ENCODE assay signal across 11 cellular contexts in the genomic region with DNA sequence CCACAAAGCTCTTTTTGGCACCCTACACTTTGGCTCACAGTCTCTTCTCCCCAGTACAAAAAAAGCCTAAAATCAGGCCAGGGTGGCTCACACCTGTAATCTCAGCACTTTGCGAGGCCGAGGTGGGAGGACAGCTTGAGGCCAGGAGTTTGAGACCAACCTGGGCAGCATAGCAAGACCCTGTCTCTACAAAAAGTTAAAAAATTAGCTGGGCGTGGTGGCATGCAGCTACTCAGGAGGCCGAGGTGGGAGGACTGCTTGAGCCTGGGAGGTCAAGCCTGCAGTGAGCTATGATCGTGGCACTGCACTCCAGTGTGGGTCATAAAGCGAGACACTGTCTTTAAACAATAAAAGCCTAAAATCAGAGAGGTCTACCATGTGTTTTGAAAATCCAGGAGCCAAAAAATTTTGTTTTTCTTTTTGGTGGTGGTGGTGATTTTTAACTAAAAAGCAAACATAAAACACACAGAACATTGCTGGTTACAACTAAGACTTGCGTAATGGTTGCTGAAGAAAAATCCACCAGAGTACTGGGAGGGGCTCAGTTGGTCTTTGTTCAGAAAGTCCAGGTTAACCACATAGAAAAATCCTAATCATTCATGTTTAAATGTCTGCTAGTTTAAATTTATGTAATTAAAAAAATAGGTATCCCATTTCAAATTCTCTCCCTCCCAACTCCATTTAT. TPM values are rescaled to one million over a fixed set of nuclear protein-coding genes. Genes with fewer than 3 reads are reported as not detected.
DNase-seq lines count a peak whose midpoint lies in the region; TF ChIP-seq lines count a peak whose summit lies in the region.
"Had no signal": no experiment of that assay in that cellular context is flagged by ENCODE, and none has a peak within 500 bp of the region (broad histone marks: within the 10 kb centered on the region; RNA-seq: fewer than 3 reads in every experiment).

No MANE protein-coding gene starts in this region.

- H3K9me3 ChIP-seq in stomach: no peaks in the 10 kb centered on the region
- H3K9me3 ChIP-seq: testis had no signal

- no peaks in the 10 kb centered on the region for H3K27me3 ChIP-seq in stomach
- H3K27me3 ChIP-seq: testis had no signal

- peak overlapping the region; percentile 93 for H3K4me3 Mint-ChIP-seq in activated naive CD4-positive, alpha-beta T cell treated with anti-CD3 and anti-CD28 coated beads, Interleukin-2, amount 50 U/mL, for 24 hours
- H3K4me3 Mint-ChIP-seq in activated CD4-positive, alpha-beta memory T cell treated with anti-CD3 and anti-CD28 coated beads for 36 hours: peak overlapping the region; percentile 90
- peak overlapping the region; percentile 88 to 95 (median 93) for H3K4me3 Mint-ChIP-seq in immature natural killer cell

- CTCF ChIA-PET in activated CD4-positive, alpha-beta memory T cell treated with anti-CD3 and anti-CD28 coated beads for 36 hours (lab: Charles Lee): interaction anchor here (0.6 to 4.5 kb wide), 6 partner anchors 123 to 432 kb away, joined by 3 to 69 read pairs (median 4); a partner anchor contains a TSS

- no peak overlapping the region for H3K27ac Mint-ChIP-seq in activated naive CD4-positive, alpha-beta T cell treated with anti-CD3 and anti-CD28 coated beads, Interleukin-2, amount 50 U/mL, for 24 hours
- peak overlapping the region; percentile 93 for H3K27ac Mint-ChIP-seq in activated CD4-positive, alpha-beta memory T cell treated with anti-CD3 and anti-CD28 coated beads for 36 hours
- peak overlapping the region; percentile 92 to 97 (median 96) for H3K27ac Mint-ChIP-seq in immature natural killer cell

- H3K4me1 Mint-ChIP-seq in activated naive CD4-positive, alpha-beta T cell treated with anti-CD3 and anti-CD28 coated beads, Interleukin-2, amount 50 U/mL, for 24 hours: peaks cover 24% of the 10 kb centered on the region
- H3K4me1 Mint-ChIP-seq in activated CD4-positive, alpha-beta memory T cell treated with anti-CD3 and anti-CD28 coated beads for 36 hours (ENCODE audit: low read depth): peaks cover 23% of the 10 kb centered on the region
- peaks cover 24 to 30% of the 10 kb centered on the region in 2 donors for H3K4me1 Mint-ChIP-seq in immature natural killer cell

- H3K4me3 ChIP-seq in stomach: no peak overlapping the region
- H3K4me3 ChIP-seq: testis had no signal

- no peaks in the 10 kb centered on the region for H3K27me3 Mint-ChIP-seq in activated naive CD4-positive, alpha-beta T cell treated with anti-CD3 and anti-CD28 coated beads, Interleukin-2, amount 50 U/mL, for 24 hours
- H3K27me3 Mint-ChIP-seq in activated CD4-positive, alpha-beta memory T cell treated with anti-CD3 and anti-CD28 coated beads for 36 hours: no peaks in the 10 kb centered on the region
- H3K27me3 Mint-ChIP-seq in immature natural killer cell (ENCODE audit: low read depth in 3 of 3): peaks cover 5 to 13% (median 7%) of the 10 kb centered on the region in 3 donors

- peaks cover 37 to 78% (median 67%) of the 10 kb centered on the region in 4 donors for H3K36me3 ChIP-seq in stomach

- peaks cover 6% of the 10 kb centered on the region for H3K36me3 Mint-ChIP-seq in activated naive CD4-positive, alpha-beta T cell treated with anti-CD3 and anti-CD28 coated beads, Interleukin-2, amount 50 U/mL, for 24 hours
- H3K36me3 Mint-ChIP-seq in activated CD4-positive, alpha-beta memory T cell treated with anti-CD3 and anti-CD28 coated beads for 36 hours: peaks cover 27% of the 10 kb centered on the region
- H3K36me3 Mint-ChIP-seq in immature natural killer cell: peaks cover 6 to 33% (median 13%) of the 10 kb centered on the region in 3 donors

- no peak for DNase-seq in activated naive CD4-positive, alpha-beta T cell treated with anti-CD3 and anti-CD28 coated beads, Interleukin-2, amount 50 U/mL, for 16 hours
- no peak for DNase-seq in activated CD4-positive, alpha-beta memory T cell treated with anti-CD3 and anti-CD28 coated beads for 36 hours
- DNase-seq in immature natural killer cell: no peak
- no peak for DNase-seq in stomach
- DNase-seq in occipital lobe (lab: John Stamatoyannopoulos, UW): no peak
- no peak for DNase-seq in activated CD4-positive, alpha-beta T cell treated with anti-CD3 and anti-CD28 coated beads for 48 hours
- DNase-seq in NCI-H748 (lab: John Stamatoyannopoulos, UW; ENCODE audit: unreplicated experiment): no peak
- DNase-seq: NCI-H1105; NK-92 treated with Interleukin-12 subunit alpha and Interleukin-12 subunit beta, amount 100 ng/mL, for 24 hours; testis had no signal

- WGBS in stomach, 5 donors: 92 to 96% (median 93%) methylated on average over 7 of the region's 7 CpGs

- POLR2A ChIA-PET in activated CD4-positive, alpha-beta memory T cell treated with anti-CD3 and anti-CD28 coated beads for 36 hours (lab: Charles Lee): interaction anchor here (2.3 to 3.3 kb wide), 3 partner anchors 22 to 270 kb away, joined by 9 to 86 read pairs (median 45); a partner anchor contains a TSS

- TF ChIP-seq POLR2A in stomach (IDR thresholded peaks at IDR 0.05): no peak

- H3K27ac ChIP-seq in stomach: peak overlapping the region in 3 of 5 donors; percentile 99 to 100 (median 100)

- H3K9me3 Mint-ChIP-seq in activated naive CD4-positive, alpha-beta T cell treated with anti-CD3 and anti-CD28 coated beads, Interleukin-2, amount 50 U/mL, for 24 hours: no peaks in the 10 kb centered on the region
- H3K9me3 Mint-ChIP-seq in activated CD4-positive, alpha-beta memory T cell treated with anti-CD3 and anti-CD28 coated beads for 36 hours: no peaks in the 10 kb centered on the region
- no peaks in the 10 kb centered on the region for H3K9me3 Mint-ChIP-seq in immature natural killer cell

- no peak for TF ChIP-seq EP300 in stomach (IDR thresholded peaks at IDR 0.05)

- peaks cover 19 to 30% (median 26%) of the 10 kb centered on the region in 4 donors for H3K4me1 ChIP-seq in stomach

- intact Hi-C loops in activated CD4-positive, alpha-beta memory T cell treated with anti-CD3 and anti-CD28 coated beads for 36 hours (cut with micrococcal nuclease): loop anchor here (2.0 kb wide), 2 partner anchors 255 to 313 kb away; a partner anchor contains a TSS
- intact Hi-C loops in stomach (cut with DNase I; ENCODE audit: low total_unique reads): no loop called here

- TF ChIP-seq CTCF in stomach (IDR thresholded peaks at IDR 0.05): no peak

RNA-seq across cellular contexts. Expression of a gene that starts 1.6 kb away (rescaled TPM):
- total RNA-seq in activated CD4-positive, alpha-beta memory T cell treated with anti-CD3 and anti-CD28 coated beads for 36 hours: 100 to 1,000 TPM; 177 to 192 TPM
- polyA plus RNA-seq in immature natural killer cell: 10 to 100 TPM; 25.6 to 50.8 (median 30.1) TPM
- 100 to 1,000 TPM; 256 to 629 (median 539) TPM for total RNA-seq in stomach
- polyA plus RNA-seq in stomach: 100 to 1,000 TPM; 103 to 143 (median 135) TPM
- total RNA-seq in occipital lobe: 70.3 TPM

RNA-seq across cellular contexts. Expression of a gene that starts 23.2 kb away (rescaled TPM):
- total RNA-seq in activated CD4-positive, alpha-beta memory T cell treated with anti-CD3 and anti-CD28 coated beads for 36 hours: 10 to 100 TPM in 1 of 2 experiments, 1 to 10 TPM in 1; 9.8 to 10.1 TPM
- 10 to 100 TPM; 20.7 to 23.8 (median 22.4) TPM for polyA plus RNA-seq in immature natural killer cell
- total RNA-seq in stomach: 100 to 1,000 TPM in 3 of 5 donors, 10 to 100 TPM in 2; 22.2 to 793 (median 111) TPM
- polyA plus RNA-seq in stomach: 10 to 100 TPM; 18.2 to 38.6 (median 23.5) TPM
- total RNA-seq in occipital lobe: 26.2 TPM

RNA-seq across cellular contexts. Expression of a gene that starts 34.2 kb away (rescaled TPM):
- 10 to 100 TPM; 83.3 to 87.8 TPM for total RNA-seq in activated CD4-positive, alpha-beta memory T cell treated with anti-CD3 and anti-CD28 coated beads for 36 hours
- 100 to 1,000 TPM in 1 of 3 donors, 10 to 100 TPM in 2; 83.4 to 103 (median 94.4) TPM for polyA plus RNA-seq in immature natural killer cell
- total RNA-seq in stomach: 100 to 1,000 TPM in 1 of 5 donors, 10 to 100 TPM in 4; 38.5 to 183 (median 61.7) TPM
- 100 to 1,000 TPM; 102 to 130 (median 123) TPM for polyA plus RNA-seq in stomach
- total RNA-seq in occipital lobe: 17.5 TPM
